Comparison of ENCODE assay signal across 9 cellular contexts in the genomic region with DNA sequence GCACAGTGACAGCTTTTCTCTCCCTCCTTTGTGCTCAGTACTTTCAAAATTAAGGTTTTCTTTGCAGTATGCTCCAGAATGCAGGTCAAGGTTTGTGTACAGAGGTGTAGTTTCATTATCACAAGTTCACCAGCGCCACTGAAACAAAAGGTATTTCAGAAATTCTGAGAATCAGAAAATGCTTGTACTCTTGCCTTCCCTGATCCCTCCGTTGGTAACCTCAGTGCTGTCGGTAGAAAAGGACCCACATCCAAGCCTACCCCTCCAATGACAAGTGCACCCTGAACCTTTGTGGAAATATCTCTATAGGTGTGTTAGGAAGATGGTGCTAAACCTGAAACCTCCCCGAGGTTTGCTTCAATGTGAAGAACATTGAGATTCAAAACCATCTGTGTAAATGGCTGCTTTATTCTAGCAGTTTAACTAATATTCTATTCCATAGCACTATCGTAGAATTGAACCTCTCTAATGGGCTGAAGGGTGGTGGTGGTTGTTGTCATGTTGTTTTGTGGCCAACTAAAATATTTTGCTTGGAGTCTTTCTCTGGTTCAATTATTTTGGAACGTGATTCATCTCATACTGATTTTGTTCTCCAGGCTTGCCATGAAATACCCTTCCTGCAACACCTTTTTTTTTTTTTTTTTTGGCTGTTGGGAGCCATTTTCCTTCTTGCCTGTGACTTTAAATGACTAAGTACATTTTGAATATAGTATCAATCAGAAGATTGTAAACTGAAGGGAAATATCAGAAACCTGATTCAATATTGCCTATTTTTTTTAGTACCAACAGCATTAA. TPM values are rescaled to one million over a fixed set of nuclear protein-coding genes. Genes with fewer than 3 reads are reported as not detected.
DNase-seq lines count a peak whose midpoint lies in the region; ATAC-seq, FAIRE-seq and TF ChIP-seq lines count a peak whose summit lies in the region.
"Had no signal": no experiment of that assay in that cellular context is flagged by ENCODE, and none has a peak within 500 bp of the region (broad histone marks: within the 10 kb centered on the region; RNA-seq: fewer than 3 reads in every experiment).

No MANE protein-coding gene starts in this region.

- H3K4me3 ChIP-seq in KMS-11 (IDR thresholded peaks at IDR 0.05; ENCODE audit: insufficient read depth, low read depth, low read length): peak overlapping the region; percentile 98
- no peak overlapping the region for H3K4me3 ChIP-seq in mammary epithelial cell (replicated peaks in 1 of 3; ENCODE audit: insufficient read depth in 1 of 3, low read depth in 2 of 3, low read length in 3 of 3)
- H3K4me3 ChIP-seq in pancreas: peak overlapping the region in 2 of 4 donors; percentile 5 to 21

- H2AFZ ChIP-seq in KMS-11 (ENCODE audit: low read depth) (no peak overlapping the region), mammary epithelial cell (ENCODE audit: low read depth, low read length) (peak overlapping the region; percentile 9)

- intact Hi-C loops in mammary epithelial cell (cut with micrococcal nuclease) (no loop called here), pancreas (cut with DNase I) (no loop called here)

- H3K4me2 ChIP-seq in KMS-11 (peak overlapping the region; percentile 99), mammary epithelial cell (ENCODE audit: insufficient read depth, low read depth, low read length) (peak overlapping the region; percentile 10)

- TF ChIP-seq CTCF in KMS-11 (conservative IDR thresholded peaks at IDR 0.05; ENCODE audit: low read depth, low read length): 0 out of 2 replicates have a peak, but pooled peaks have one; percentile 13
- no peak for TF ChIP-seq CTCF in mammary epithelial cell (conservative IDR thresholded peaks at IDR 0.05 in 1 of 2, IDR thresholded peaks at IDR 0.05 in 1 of 2; ENCODE audit: extremely low read depth in 1 of 2, insufficient read depth in 1 of 2, low read depth in 1 of 2, low read length in 2 of 2)
- TF ChIP-seq CTCF in pancreas (IDR thresholded peaks at IDR 0.05): no peak

- DNase-seq in mammary epithelial cell (no peak), pancreas (no peak), cortex of kidney (lab: John Stamatoyannopoulos, UW) (no peak), SK-N-DZ (ENCODE audit: low spot score) (no peak)
- DNase-seq: NCI-H345 had no signal

- no peaks in the 10 kb centered on the region for H3K27me3 ChIP-seq in KMS-11 (ENCODE audit: insufficient read depth, low read depth)
- H3K27me3 ChIP-seq in mammary epithelial cell (ENCODE audit: insufficient read depth, low read length): no peaks in the 10 kb centered on the region
- H3K27me3 ChIP-seq in pancreas: no peaks in the 10 kb centered on the region

- peak overlapping the region; percentile 98 for H3K9ac ChIP-seq in KMS-11
- no peak overlapping the region for H3K9ac ChIP-seq in mammary epithelial cell (ENCODE audit: insufficient read depth, low read length)

- ATAC-seq in pancreas (peak in 3 of 4 donors; percentile 50 to 61 (median 58)), GM18502 (IDR thresholded peaks at IDR 0.05; ENCODE audit: poor library complexity, unreplicated experiment) (no peak), HG02938 (IDR thresholded peaks at IDR 0.05; ENCODE audit: unreplicated experiment) (no peak)

- WGBS in mammary epithelial cell (ENCODE audit: low coverage, missing lambda C conversion rate): 63% methylated on average over 6 of the region's 6 CpGs
- 30 to 37% methylated on average over 6 of the region's 6 CpGs for WGBS in pancreas, 2 donors

- H4K20me1 ChIP-seq in KMS-11 (ENCODE audit: insufficient read depth): no peaks in the 10 kb centered on the region
- H4K20me1 ChIP-seq in mammary epithelial cell (ENCODE audit: insufficient read depth, low read length): no peaks in the 10 kb centered on the region

- H3K36me3 ChIP-seq in KMS-11 (ENCODE audit: insufficient read depth) (peaks cover 31% of the 10 kb centered on the region; the same call in 1 of the 2 replicates), mammary epithelial cell (ENCODE audit: insufficient read depth, low read length) (peaks cover 9% of the 10 kb centered on the region), pancreas (no peaks in the 10 kb centered on the region)

- H3K79me2 ChIP-seq in KMS-11 (ENCODE audit: insufficient read depth, low read depth) (peaks cover 100% of the 10 kb centered on the region), mammary epithelial cell (ENCODE audit: insufficient read depth, low read length) (peaks cover 14% of the 10 kb centered on the region)

- H3K4me1 ChIP-seq in KMS-11 (ENCODE audit: low read depth, poor library complexity, severe bottlenecking) (peaks cover 65% of the 10 kb centered on the region), mammary epithelial cell (ENCODE audit: insufficient read depth, low read length) (peaks cover 16% of the 10 kb centered on the region), pancreas (peaks cover 5 to 16% (median 6%) of the 10 kb centered on the region in 3 donors)

- CTCF ChIA-PET in mammary epithelial cell (lab: Charles Lee; ENCODE audit: low non-redundant PET): no interaction called here

- H3K27ac ChIP-seq in KMS-11 (peak overlapping the region; percentile 99), mammary epithelial cell (ENCODE audit: insufficient read depth, low read depth, low read length) (no peak overlapping the region), pancreas (peak overlapping the region in 2 of 4 donors; percentile 26 to 33)

- dilution Hi-C loops in mammary epithelial cell (cut with HindIII; ENCODE audit: low sequenced_read_pairs): no loop called here

- in situ Hi-C loops in mammary epithelial cell (cut with MboI; ENCODE audit: low sequenced_read_pairs in 2 of 2): no loop called here

- peak; percentile 13 for TF ChIP-seq POLR2A in GM15510 (IDR thresholded peaks at IDR 0.05; ENCODE audit: borderline replicate concordance, extremely low read depth, insufficient read length)

- BruUV-seq in mammary epithelial cell (replicated peaks; lab: Mats Ljungman, UMichigan): no TSS peak

- FAIRE-seq in pancreas (lab: Jason Lieb, UNC): no peak

- H3K9me3 ChIP-seq in mammary epithelial cell (replicated peaks; ENCODE audit: insufficient read depth, low read length): no peaks in the 10 kb centered on the region
- no peaks in the 10 kb centered on the region for H3K9me3 ChIP-seq in pancreas

RNA-seq across cellular contexts. Expression of a gene that starts 20.7 kb away (rescaled TPM):
- 100 to 1,000 TPM in 1 of 2 donors, 10 to 100 TPM in 1; 64.7 to 110 TPM for total RNA-seq in mammary epithelial cell
- polyA plus RNA-seq in mammary epithelial cell: 33.8 TPM
- polyA minus RNA-seq in mammary epithelial cell: 57.1 TPM
- total RNA-seq in pancreas: 10 to 100 TPM; 29.4 to 46.8 (median 31.7) TPM
- 10 to 100 TPM in 1 of 2 donors, 1 to 10 TPM in 1; 5.7 to 11.2 TPM for polyA plus RNA-seq in pancreas
- polyA plus RNA-seq in SK-N-DZ (2014; cell fraction: cytosol; rRNA removed): 4.7 and 8.1 TPM in 2 replicates
- polyA plus RNA-seq in SK-N-DZ (2014; cell fraction: nucleus; rRNA removed): 4.0 and 4.3 TPM in 2 replicates

Comparison
In these comparisons a context has a peak if more than half of its experiments do, and no peak if none do; other contexts are left out.
1. ATAC-seq: peak in pancreas (3 of 4); none in GM18502 (single experiment) and HG02938 (single experiment).